8 cellular contexts compared by ENCODE assay signal in the genomic region with DNA sequence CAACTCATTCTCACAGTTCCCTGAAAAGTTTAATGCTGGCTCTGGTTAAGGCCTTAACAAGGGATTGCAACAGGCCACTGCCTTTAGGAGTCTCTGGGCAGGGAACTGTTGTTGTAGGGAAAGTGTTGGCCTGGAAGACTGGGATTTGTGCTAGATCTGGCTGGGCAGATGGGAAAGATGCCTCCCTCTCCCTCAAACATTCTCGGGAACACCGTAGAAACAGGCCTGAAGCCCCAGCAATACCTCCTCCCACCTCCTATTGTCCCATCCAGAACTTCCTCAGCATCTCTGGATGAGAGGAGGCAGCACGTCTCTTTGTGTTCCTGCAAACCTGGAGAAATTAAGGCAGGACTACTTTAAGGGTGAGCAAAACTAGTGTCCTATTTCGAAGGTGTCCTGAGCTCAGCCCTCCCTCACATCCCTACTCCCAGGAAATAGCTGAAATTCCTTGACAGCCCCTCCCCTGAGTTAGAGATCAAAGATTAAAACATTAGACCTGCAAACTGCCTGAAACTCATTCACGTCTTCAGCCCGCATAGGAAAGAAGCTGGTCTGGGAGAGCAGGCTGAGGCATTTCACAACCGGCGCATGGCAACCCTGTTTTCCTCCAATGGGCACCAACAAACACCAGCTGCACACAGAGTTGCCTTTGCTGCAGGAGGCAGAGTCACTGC. TPM values are rescaled to one million over a fixed set of nuclear protein-coding genes. Genes with fewer than 3 reads are reported as not detected.
DNase-seq lines count a peak whose midpoint lies in the region; ATAC-seq and TF ChIP-seq lines count a peak whose summit lies in the region.

No MANE protein-coding gene starts in this region.

- peak overlapping the region; percentile 5 for H3K27ac ChIP-seq in A673 (ENCODE audit: low read depth, low read length, poor library complexity, severe bottlenecking)
- peak overlapping the region; percentile 48 to 64 for H3K27ac ChIP-seq in breast epithelium

- intact Hi-C loops in A673 (cut with micrococcal nuclease; ENCODE audit: unreplicated experiment) (no loop called here), breast epithelium (cut with DNase I; ENCODE audit: low total_unique reads) (no loop called here), lower leg skin (cut with DNase I; ENCODE audit: low total_unique reads) (no loop called here)

- H3K9me3 ChIP-seq in A673 (ENCODE audit: low read depth, low read length, poor library complexity, severe bottlenecking) (no peaks in the 10 kb centered on the region), breast epithelium (no peaks in the 10 kb centered on the region)

- H3K4me1 ChIP-seq in A673 (ENCODE audit: insufficient read depth, low read length, poor library complexity, severe bottlenecking) (peaks cover 10% of the 10 kb centered on the region), breast epithelium (no peaks in the 10 kb centered on the region)

- TF ChIP-seq CTCF in A673 (conservative IDR thresholded peaks at IDR 0.05; ENCODE audit: low read depth, low read length) = no peak
- no peak for TF ChIP-seq CTCF in breast epithelium (IDR thresholded peaks at IDR 0.05)
- TF ChIP-seq CTCF in lower leg skin (IDR thresholded peaks at IDR 0.05) = no peak

- H3K27me3 ChIP-seq in A673 (replicated peaks; ENCODE audit: insufficient read depth, low read depth, low read length, poor library complexity) = no peaks in the 10 kb centered on the region
- no peaks in the 10 kb centered on the region for H3K27me3 ChIP-seq in breast epithelium

- POLR2A ChIA-PET in A673 (lab: Charles Lee; ENCODE audit: low non-redundant PET) = no interaction called here

- CTCF ChIA-PET in A673 (lab: Charles Lee) = interaction anchor here (1.7 kb wide), 1 partner anchor 9 kb away, joined by 4 read pairs; no protein-coding TSS in a partner anchor

- H3K4me3 ChIP-seq in A673 (ENCODE audit: low read depth, low read length, poor library complexity, severe bottlenecking) (no peak overlapping the region), breast epithelium (no peak overlapping the region), lower leg skin (ENCODE audit: low read depth, poor library complexity, severe bottlenecking) (no peak overlapping the region)

- BruUV-seq in A673 (replicated peaks; lab: Mats Ljungman, UMichigan) = no TSS peak

- in situ Hi-C loops in KBM-7 (cut with MboI; ENCODE audit: low pct_unique_long_range_greater_than_20kb, low sequenced_read_pairs) = no loop called here

- 26 to 30% methylated on average over 8 of the region's 8 CpGs for WGBS in lower leg skin, 2 donors

- TF ChIP-seq POLR2A in breast epithelium (IDR thresholded peaks at IDR 0.05) = no peak
- TF ChIP-seq POLR2A in lower leg skin (IDR thresholded peaks at IDR 0.05) = no peak

- H3K36me3 ChIP-seq in A673 (ENCODE audit: insufficient read depth, low read length, poor library complexity, severe bottlenecking) = no peaks in the 10 kb centered on the region
- H3K36me3 ChIP-seq in breast epithelium = no peaks in the 10 kb centered on the region

- ATAC-seq in GM21390 (IDR thresholded peaks at IDR 0.05; ENCODE audit: unreplicated experiment) = no peak

- peak; percentile 55 for DNase-seq in A673 (ENCODE audit: low spot score)
- peak; percentile 22 for DNase-seq in KBM-7
- peak; percentile 54 to 69 for DNase-seq in breast epithelium (ENCODE audit: low spot score in 2 of 2)
- peak; percentile 58 to 89 for DNase-seq in lower leg skin (ENCODE audit: low spot score in 2 of 2)
- DNase-seq in NCI-H1930 (lab: John Stamatoyannopoulos, UW) = no peak
- no peak for DNase-seq in OCI-M2 (lab: John Stamatoyannopoulos, UW; ENCODE audit: unreplicated experiment)
- no peak for DNase-seq in activated CD4-positive, alpha-beta T cell treated with anti-CD3 and anti-CD28 coated beads for 1 hour

RNA-seq across cellular contexts. Expression of a gene that starts 10.9 kb away (rescaled TPM):
- 4.5 TPM in 2 replicates for total RNA-seq in A673 (2021)
- 10 to 100 TPM; 34.4 to 45.9 (median 40.2) TPM for total RNA-seq in breast epithelium
- 10 to 100 TPM; 27.0 to 41.8 (median 35.5) TPM for total RNA-seq in lower leg skin

Comparison
In these comparisons a context has a peak if more than half of its experiments do, and no peak if none do; other contexts are left out.
1. DNase-seq: peak in A673 (single experiment), KBM-7 (single experiment), breast epithelium (2 of 2) and lower leg skin (2 of 2); none in NCI-H1930 (0 of 2), OCI-M2 (single experiment) and activated CD4-positive, alpha-beta T cell treated with anti-CD3 and anti-CD28 coated beads for 1 hour (single experiment).